Comparison of ENCODE assay signal across 7 cellular contexts in the genomic region with DNA sequence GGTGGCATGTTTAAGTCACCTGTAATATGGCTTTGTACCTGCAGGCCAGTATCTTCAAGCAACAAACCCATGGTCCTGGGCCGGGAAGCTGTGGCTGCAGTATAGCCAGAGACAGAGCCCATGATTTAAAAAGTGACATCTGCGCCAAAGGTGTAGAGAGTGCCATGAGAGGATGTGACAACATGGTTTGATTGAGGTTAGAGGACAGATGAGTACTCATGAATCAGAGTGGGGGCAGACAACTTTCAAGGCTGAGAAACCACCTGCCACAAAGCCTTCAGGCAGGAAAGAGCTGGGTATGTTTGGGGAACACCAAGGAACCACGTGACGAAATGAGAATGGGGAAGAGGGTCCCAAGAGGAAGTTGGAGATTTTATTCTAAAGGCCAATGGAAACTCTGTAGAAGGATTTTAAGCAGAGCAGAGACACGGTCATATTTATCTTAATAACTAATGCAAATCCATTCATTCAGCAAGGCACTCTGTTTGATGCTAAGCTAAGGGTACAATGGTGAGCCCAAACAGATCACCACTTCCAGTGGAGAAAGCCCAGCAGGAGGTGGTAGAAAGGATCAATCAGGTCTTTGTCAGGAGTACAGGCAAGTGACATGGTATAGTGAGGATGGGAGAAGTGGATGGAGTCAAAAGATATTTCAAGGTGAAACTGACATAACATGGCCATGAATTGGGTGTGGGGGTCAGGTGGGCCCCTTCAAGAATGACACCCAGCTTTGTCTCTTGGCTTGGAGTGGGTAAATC. TPM values are rescaled to one million over a fixed set of nuclear protein-coding genes. Genes with fewer than 3 reads are reported as not detected.
DNase-seq lines count a peak whose midpoint lies in the region; ATAC-seq and TF ChIP-seq lines count a peak whose summit lies in the region.

No MANE protein-coding gene starts in this region.

- H3K4me1 ChIP-seq in thyroid gland (peaks cover 24 to 39% of the 10 kb centered on the region in 2 donors), SK-N-SH (ENCODE audit: control insufficient read depth in 1 of 2, insufficient read depth in 2 of 2, low read depth in 1 of 2, low read length in 1 of 2) (peaks cover 0 to 18% of the 10 kb centered on the region in 2 experiments; a peak in 3 of 4 replicates)

- H3K27ac ChIP-seq in thyroid gland (no peak overlapping the region), SK-N-SH (ENCODE audit: low read depth in 2 of 2, low read length in 1 of 2) (no peak overlapping the region)

- H2AFZ ChIP-seq in SK-N-SH (ENCODE audit: low read depth): no peak overlapping the region

- intact Hi-C loops in thyroid gland (cut with DNase I): no loop called here

- H3K36me3 Mint-ChIP-seq in activated T-helper 17 cell treated with anti-CD3 and anti-CD28 coated beads, Interleukin-2, amount 50 U/mL, for 72 hours (ENCODE audit: low read depth): peaks cover 50% of the 10 kb centered on the region

- H3K9me3 ChIP-seq in thyroid gland (no peaks in the 10 kb centered on the region), SK-N-SH (no peaks in the 10 kb centered on the region)

- ATAC-seq in GM19463 (IDR thresholded peaks at IDR 0.05; ENCODE audit: unreplicated experiment) (peak; percentile 25), HG03039 (IDR thresholded peaks at IDR 0.05; ENCODE audit: unreplicated experiment) (no peak)
- peak; percentile 76 for ATAC-seq in activated T-helper 17 cell treated with anti-CD3 and anti-CD28 coated beads, Interleukin-2, amount 50 U/mL, for 72 hours (replicated peaks)

- TF ChIP-seq CTCF in thyroid gland (IDR thresholded peaks at IDR 0.05) (no peak), SK-N-SH (IDR thresholded peaks at IDR 0.05) (no peak)

- H3K79me2 ChIP-seq in SK-N-SH (ENCODE audit: insufficient read depth): peaks cover 29% of the 10 kb centered on the region; the same call in 1 of the 2 replicates

- peak overlapping the region; percentile 40 for H3K4me3 Mint-ChIP-seq in activated T-helper 17 cell treated with anti-CD3 and anti-CD28 coated beads, Interleukin-2, amount 50 U/mL, for 72 hours

- DNase-seq in LHCN-M2 (ENCODE audit: low read depth) (peak; percentile 42), thyroid gland (no peak), SK-N-SH (no peak)
- peak; percentile 31 to 36 for DNase-seq in stimulated activated CD8-positive, alpha-beta memory T cell treated with anti-CD3 and anti-CD28 coated beads, Interleukin-7, amount 100 ng/mL, for 4 hours (ENCODE audit: low read depth in 2 of 2)

- H3F3A ChIP-seq in SK-N-SH (replicated peaks; ENCODE audit: insufficient read depth): peaks cover 15% of the 10 kb centered on the region

- H3K4me1 Mint-ChIP-seq in activated T-helper 17 cell treated with anti-CD3 and anti-CD28 coated beads, Interleukin-2, amount 50 U/mL, for 72 hours: peaks cover 38% of the 10 kb centered on the region

- POLR2A ChIA-PET in SK-N-SH (lab: Yijun Ruan, JAX): no interaction called here

- H3K27me3 Mint-ChIP-seq in activated T-helper 17 cell treated with anti-CD3 and anti-CD28 coated beads, Interleukin-2, amount 50 U/mL, for 72 hours: no peaks in the 10 kb centered on the region

- H3K36me3 ChIP-seq in thyroid gland: no peaks in the 10 kb centered on the region
- peaks cover 10 to 21% of the 10 kb centered on the region in 2 experiments for H3K36me3 ChIP-seq in SK-N-SH (replicated peaks in 1 of 2; ENCODE audit: control insufficient read depth in 1 of 2, insufficient read depth in 2 of 2, low read length in 1 of 2)

- no peak for TF ChIP-seq EP300 in SK-N-SH (IDR thresholded peaks at IDR 0.05; ENCODE audit: borderline replicate concordance in 1 of 2, low read depth in 1 of 2, low read length in 1 of 2)

- WGBS in thyroid gland, 2 donors: 89 to 91% methylated on average over 5 of the region's 5 CpGs
- WGBS in SK-N-SH (ENCODE audit: low lambda C conversion rate): 93% methylated on average over 5 of the region's 5 CpGs

- H3K4me2 ChIP-seq in SK-N-SH: no peak overlapping the region

- TF ChIP-seq POLR2A in thyroid gland (IDR thresholded peaks at IDR 0.05): no peak

- peaks cover 6% of the 10 kb centered on the region for H3K9me3 Mint-ChIP-seq in activated T-helper 17 cell treated with anti-CD3 and anti-CD28 coated beads, Interleukin-2, amount 50 U/mL, for 72 hours

- peak overlapping the region; percentile 49 for H3K27ac Mint-ChIP-seq in activated T-helper 17 cell treated with anti-CD3 and anti-CD28 coated beads, Interleukin-2, amount 50 U/mL, for 72 hours

- no peaks in the 10 kb centered on the region for H4K20me1 ChIP-seq in SK-N-SH (ENCODE audit: insufficient read depth)

- H3K9ac ChIP-seq in SK-N-SH: no peak overlapping the region

- H3K27me3 ChIP-seq in thyroid gland (no peaks in the 10 kb centered on the region), SK-N-SH (ENCODE audit: insufficient read depth) (no peaks in the 10 kb centered on the region)

- H3K4me3 ChIP-seq in thyroid gland (replicated peaks in 1 of 3) (no peak overlapping the region), SK-N-SH (ENCODE audit: low read depth in 2 of 2, low read length in 1 of 2) (no peak overlapping the region)

- CTCF ChIA-PET in SK-N-SH (lab: Yijun Ruan, JAX): interaction anchor here (0.9 to 1.0 kb wide), 2 partner anchors 14 to 580 kb away, joined by 3 read pairs; no protein-coding TSS in a partner anchor

- no peaks in the 10 kb centered on the region for H3K9me2 ChIP-seq in SK-N-SH

- TF ChIP-seq RAD21 in SK-N-SH (IDR thresholded peaks at IDR 0.05; ENCODE audit: low read length): no peak

TF ChIP-seq in SK-N-SH, 30 proteins besides CTCF, POLR2A, EP300 and RAD21 (continues in another document):
- TF ChIP-seq FOXM1 (IDR thresholded peaks at IDR 0.05; ENCODE audit: low read depth): no peak
- TF ChIP-seq TAF1 (IDR thresholded peaks at IDR 0.05; ENCODE audit: borderline replicate concordance, low read depth, low read length): no peak
- no peak for TF ChIP-seq FOXJ3 (CRISPR knock-in tag; IDR thresholded peaks at IDR 0.05)
- no peak for TF ChIP-seq NFIC (IDR thresholded peaks at IDR 0.05; ENCODE audit: borderline replicate concordance)
- TF ChIP-seq, protein P1, sequence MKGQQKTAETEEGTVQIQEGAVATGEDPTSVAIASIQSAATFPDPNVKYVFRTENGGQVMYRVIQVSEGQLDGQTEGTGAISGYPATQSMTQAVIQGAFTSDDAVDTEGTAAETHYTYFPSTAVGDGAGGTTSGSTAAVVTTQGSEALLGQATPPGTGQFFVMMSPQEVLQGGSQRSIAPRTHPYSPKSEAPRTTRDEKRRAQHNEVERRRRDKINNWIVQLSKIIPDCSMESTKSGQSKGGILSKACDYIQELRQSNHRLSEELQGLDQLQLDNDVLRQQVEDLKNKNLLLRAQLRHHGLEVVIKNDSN (IDR thresholded peaks at IDR 0.05; ENCODE audit: borderline replicate concordance, low read depth): no peak
- no peak for TF ChIP-seq FOSL2 (IDR thresholded peaks at IDR 0.05; ENCODE audit: borderline replicate concordance, low read depth)

RNA-seq across cellular contexts. Expression of a gene that starts 3.4 kb away (rescaled TPM):
- total RNA-seq in LHCN-M2 (2014; rRNA removed): 147 and 151 TPM in 2 replicates
- polyA plus RNA-seq in LHCN-M2 (2012): 76.0 TPM
- 10 to 100 TPM; 43.3 to 58.3 TPM for total RNA-seq in activated T-helper 17 cell treated with anti-CD3 and anti-CD28 coated beads, Interleukin-2, amount 50 U/mL, for 72 hours
- total RNA-seq in thyroid gland: 10 to 100 TPM; 14.3 to 33.6 (median 21.7) TPM
- polyA plus RNA-seq in SK-N-SH (2012; rRNA removed): 45.6 and 56.3 TPM in 2 replicates
- 11.8 and 17.2 TPM in 2 replicates for polyA plus RNA-seq in SK-N-SH (2012; cell fraction: cytosol; rRNA removed)
- polyA plus RNA-seq in SK-N-SH (2012; cell fraction: nucleus; rRNA removed): 320 and 340 TPM in 2 replicates

RNA-seq across cellular contexts. Expression of a gene that starts 18.4 kb away (rescaled TPM):
- total RNA-seq in LHCN-M2 (2014; rRNA removed): 6.5 and 9.2 TPM in 2 replicates
- polyA plus RNA-seq in LHCN-M2 (2012): 5.1 TPM
- total RNA-seq in activated T-helper 17 cell treated with anti-CD3 and anti-CD28 coated beads, Interleukin-2, amount 50 U/mL, for 72 hours: 1 to 10 TPM; 8.0 to 9.7 TPM
- 10 to 100 TPM; 11.2 to 60.9 (median 17.8) TPM for total RNA-seq in thyroid gland
- polyA plus RNA-seq in SK-N-SH (2012; rRNA removed): 9.7 and 11.4 TPM in 2 replicates
- polyA plus RNA-seq in SK-N-SH (2012; cell fraction: cytosol; rRNA removed): 4.7 and 6.8 TPM in 2 replicates
- 33.6 and 34.6 TPM in 2 replicates for polyA plus RNA-seq in SK-N-SH (2012; cell fraction: nucleus; rRNA removed)

RNA-seq across cellular contexts. Expression of a gene that starts 18.5 kb away (rescaled TPM):
- total RNA-seq in LHCN-M2 (2014; rRNA removed) (0.32 and 1.6 TPM in 2 replicates), thyroid gland (10 to 100 TPM; 20.1 to 31.2 (median 27.0) TPM)
- polyA plus RNA-seq in LHCN-M2 (2012): 0.15 TPM
- total RNA-seq in activated T-helper 17 cell treated with anti-CD3 and anti-CD28 coated beads, Interleukin-2, amount 50 U/mL, for 72 hours: under 1 TPM in 1 of 2 donors, not detected in 1; 0.39 TPM
- 1.1 and 1.9 TPM in 2 replicates for polyA plus RNA-seq in SK-N-SH (2012; rRNA removed)
- 1.8 and 3.6 TPM in 2 replicates for polyA plus RNA-seq in SK-N-SH (2012; cell fraction: cytosol; rRNA removed)
- 0.26 and 0.46 TPM in 2 replicates for polyA plus RNA-seq in SK-N-SH (2012; cell fraction: nucleus; rRNA removed)

RNA-seq across cellular contexts. Expression of a gene that starts 24.1 kb away (rescaled TPM):
- 8.8 and 11.0 TPM in 2 replicates for total RNA-seq in LHCN-M2 (2014; rRNA removed)
- 2.3 TPM for polyA plus RNA-seq in LHCN-M2 (2012)
- total RNA-seq in activated T-helper 17 cell treated with anti-CD3 and anti-CD28 coated beads, Interleukin-2, amount 50 U/mL, for 72 hours: 10 to 100 TPM; 11.0 to 11.4 TPM
- total RNA-seq in thyroid gland: 10 to 100 TPM; 12.8 to 13.3 (median 12.9) TPM
- polyA plus RNA-seq in SK-N-SH (2012; rRNA removed): 1.7 and 2.1 TPM in 2 replicates
- 1.7 and 2.0 TPM in 2 replicates for polyA plus RNA-seq in SK-N-SH (2012; cell fraction: cytosol; rRNA removed)
- polyA plus RNA-seq in SK-N-SH (2012; cell fraction: nucleus; rRNA removed): 1.7 and 2.7 TPM in 2 replicates

Comparison
In these comparisons a context has a peak if more than half of its experiments do, and no peak if none do; other contexts are left out.
1. DNase-seq: peak in LHCN-M2 (single experiment) and stimulated activated CD8-positive, alpha-beta memory T cell treated with anti-CD3 and anti-CD28 coated beads, Interleukin-7, amount 100 ng/mL, for 4 hours (2 of 2); none in thyroid gland (0 of 2) and SK-N-SH (single experiment).